ENCODE assay signal across 8 cellular contexts in genomic region chr1:1746566-1746909, GRCh38. TPM values are rescaled to one million over a fixed set of nuclear protein-coding genes. Genes with fewer than 3 reads are reported as not detected.
DNase-seq lines count a peak whose midpoint lies in the region; ATAC-seq and TF ChIP-seq lines count a peak whose summit lies in the region.
"Not testable (repeated sequence)": the region's sequence is repeated elsewhere in the genome, so short reads cannot be mapped to it uniquely, and the experiment has no call there.

No MANE protein-coding gene starts in this region.

- not testable (repeated sequence) for H3K27me3 Mint-ChIP-seq in activated naive CD4-positive, alpha-beta T cell treated with anti-CD3 and anti-CD28 coated beads for 36 hours (ENCODE audit: low read depth); natural killer cell (ENCODE audit: low read depth in 2 of 2)

- peak overlapping the region; percentile 49 for H3K4me3 Mint-ChIP-seq in activated naive CD4-positive, alpha-beta T cell treated with anti-CD3 and anti-CD28 coated beads for 36 hours
- peak overlapping the region; percentile 86 for H3K4me3 Mint-ChIP-seq in natural killer cell

- WGBS in gastroesophageal sphincter (ENCODE audit: low coverage in 1 of 2), 2 donors, result no CpG with 5 or more reads among the region's 35 CpGs
- no CpG with 5 or more reads among the region's 35 CpGs for WGBS in suprapubic skin

- not testable (repeated sequence) for H3K4me1 Mint-ChIP-seq in activated naive CD4-positive, alpha-beta T cell treated with anti-CD3 and anti-CD28 coated beads for 36 hours (ENCODE audit: low read depth); natural killer cell

- H3K4me3 ChIP-seq in OCI-LY1 (ENCODE audit: low read depth, low read length, poor library complexity, severe bottlenecking), result peak overlapping the region; percentile 47
- peak overlapping the region in 1 of 2 donors; percentile 52 for H3K4me3 ChIP-seq in gastroesophageal sphincter
- H3K4me3 ChIP-seq in suprapubic skin, result peak overlapping the region; percentile 47

- not testable (repeated sequence) for H3K79me2 ChIP-seq in OCI-LY1 (ENCODE audit: insufficient read depth, low read length)

- not testable (repeated sequence) for H3K9me3 Mint-ChIP-seq in activated naive CD4-positive, alpha-beta T cell treated with anti-CD3 and anti-CD28 coated beads for 36 hours; natural killer cell

- not testable (repeated sequence) for TF ChIP-seq CTCF in OCI-LY1 (IDR thresholded peaks at IDR 0.05; ENCODE audit: low read length); gastroesophageal sphincter (IDR thresholded peaks at IDR 0.05); natural killer cell (IDR thresholded peaks at IDR 0.05); suprapubic skin (IDR thresholded peaks at IDR 0.05)

- CTCF ChIA-PET in activated naive CD4-positive, alpha-beta T cell treated with anti-CD3 and anti-CD28 coated beads for 36 hours (lab: Charles Lee), result not testable (repeated sequence)

- ATAC-seq in GM18508 (IDR thresholded peaks at IDR 0.05; ENCODE audit: insufficient read depth, unreplicated experiment) (peak; percentile 41), GM21515 (IDR thresholded peaks at IDR 0.05; ENCODE audit: unreplicated experiment) (peak; percentile 83), HG03039 (IDR thresholded peaks at IDR 0.05; ENCODE audit: unreplicated experiment) (peak; percentile 83), gastroesophageal sphincter (peak; percentile 92), natural killer cell (peak; percentile 78 to 87 (median 85))

- not testable (repeated sequence) for TF ChIP-seq EP300 in gastroesophageal sphincter (IDR thresholded peaks at IDR 0.05); suprapubic skin (IDR thresholded peaks at IDR 0.05)

- not testable (repeated sequence) for H3K27me3 ChIP-seq in OCI-LY1 (ENCODE audit: insufficient read depth, low read length); gastroesophageal sphincter; suprapubic skin

- DNase-seq in activated naive CD4-positive, alpha-beta T cell treated with anti-CD3 and anti-CD28 coated beads for 36 hours; natural killer cell; suprapubic skin (ENCODE audit: low spot score in 2 of 2): not testable (repeated sequence)

- not testable (repeated sequence) for H3K4me2 ChIP-seq in OCI-LY1 (ENCODE audit: low read length)

- not testable (repeated sequence) for H3K9me2 ChIP-seq in OCI-LY1 (ENCODE audit: low read depth, low read length)

- H3K36me3 ChIP-seq in OCI-LY1 (ENCODE audit: insufficient read depth, low read length); suprapubic skin: not testable (repeated sequence)
- peaks cover 0 to 12% of the 10 kb centered on the region in 2 donors for H3K36me3 ChIP-seq in gastroesophageal sphincter

- intact Hi-C loops in activated naive CD4-positive, alpha-beta T cell treated with anti-CD3 and anti-CD28 coated beads for 36 hours (cut with micrococcal nuclease), result not testable (repeated sequence)
- intact Hi-C loops in natural killer cell (cut with micrococcal nuclease), result loop anchor here (10.0 kb wide), 1 partner anchor 52 kb away; the partner anchor contains the start of gene SLC35E2B

- H4K20me1 ChIP-seq in OCI-LY1 (ENCODE audit: insufficient read depth, low read length), result not testable (repeated sequence)

- H2AFZ ChIP-seq in OCI-LY1 (ENCODE audit: low read length), result not testable (repeated sequence)

- H3K9me3 ChIP-seq in OCI-LY1 (ENCODE audit: low read length); gastroesophageal sphincter; suprapubic skin: not testable (repeated sequence)

- H3K4me1 ChIP-seq in OCI-LY1 (ENCODE audit: insufficient read depth, low read length, severe bottlenecking); gastroesophageal sphincter; suprapubic skin: not testable (repeated sequence)

- H3K27ac ChIP-seq in OCI-LY1 (ENCODE audit: low read depth, low read length, poor library complexity, severe bottlenecking) (peak overlapping the region; percentile 63), gastroesophageal sphincter (peak overlapping the region in 3 of 4 donors; percentile 82 to 92 (median 89)), suprapubic skin (peak overlapping the region; percentile 92)

- TF ChIP-seq POLR2A in gastroesophageal sphincter (IDR thresholded peaks at IDR 0.05); suprapubic skin (IDR thresholded peaks at IDR 0.05): not testable (repeated sequence)

- H3K27ac Mint-ChIP-seq in activated naive CD4-positive, alpha-beta T cell treated with anti-CD3 and anti-CD28 coated beads for 36 hours, result not testable (repeated sequence)
- peak overlapping the region; percentile 88 to 89 for H3K27ac Mint-ChIP-seq in natural killer cell

- H3K36me3 Mint-ChIP-seq in activated naive CD4-positive, alpha-beta T cell treated with anti-CD3 and anti-CD28 coated beads for 36 hours (ENCODE audit: low read depth); natural killer cell: not testable (repeated sequence)

- not testable (repeated sequence) for H3K9ac ChIP-seq in OCI-LY1 (ENCODE audit: low read length)

- not testable (repeated sequence) for H3F3A ChIP-seq in OCI-LY1 (ENCODE audit: insufficient read depth, low read length)

RNA-seq across cellular contexts. Expression of gene CDK11A, which starts 22.4 kb away (rescaled TPM):
- 10 to 100 TPM; 58.0 to 60.3 TPM for total RNA-seq in activated naive CD4-positive, alpha-beta T cell treated with anti-CD3 and anti-CD28 coated beads for 36 hours
- total RNA-seq in gastroesophageal sphincter (10 to 100 TPM; 10.8 to 53.4 (median 23.8) TPM), natural killer cell (100 to 1,000 TPM; 191 to 242 (median 216) TPM), suprapubic skin (100 to 1,000 TPM in 1 of 4 donors, 10 to 100 TPM in 3; 23.6 to 136 (median 53.4) TPM)

RNA-seq across cellular contexts. Expression of gene NADK, which starts 31.7 kb away (rescaled TPM):
- 10 to 100 TPM; 42.1 to 43.6 TPM for total RNA-seq in activated naive CD4-positive, alpha-beta T cell treated with anti-CD3 and anti-CD28 coated beads for 36 hours
- total RNA-seq in gastroesophageal sphincter (10 to 100 TPM; 69.8 to 82.5 (median 73.8) TPM), natural killer cell (100 to 1,000 TPM in 2 of 3 donors, 10 to 100 TPM in 1; 97.7 to 117 (median 112) TPM), suprapubic skin (10 to 100 TPM; 55.5 to 78.3 (median 64.1) TPM)

RNA-seq across cellular contexts. Expression of gene SLC35E2B, which starts 53.9 kb away (rescaled TPM):
- total RNA-seq in activated naive CD4-positive, alpha-beta T cell treated with anti-CD3 and anti-CD28 coated beads for 36 hours, result 10 to 100 TPM; 21.9 to 25.6 TPM
- total RNA-seq in gastroesophageal sphincter (10 to 100 TPM; 18.7 to 56.9 (median 37.9) TPM), natural killer cell (10 to 100 TPM; 57.6 to 79.9 (median 61.8) TPM), suprapubic skin (10 to 100 TPM; 34.0 to 59.9 (median 48.8) TPM)

Comparison
In these comparisons a context has a peak if more than half of its experiments do, and no peak if none do; other contexts are left out.
1. ATAC-seq: peak in every context shown above with its lines; median percentile 92 in gastroesophageal sphincter; 85 in natural killer cell; 83 in GM21515; 83 in HG03039; 41 in GM18508.